In genomic region chr9:129322641-129323375, GRCh38 we compare ENCODE assay signal across 17 cellular contexts.
DNase-seq lines count a peak whose midpoint lies in the region; ATAC-seq and TF ChIP-seq lines count a peak whose summit lies in the region.
"Had no signal": no experiment of that assay in that cellular context is flagged by ENCODE, and none has a peak within 500 bp of the region (broad histone marks: within the 10 kb centered on the region; RNA-seq: fewer than 3 reads in every experiment).

No MANE protein-coding gene starts in this region.

- H3K27me3 Mint-ChIP-seq in activated T-cell treated with anti-CD3 and anti-CD28 coated beads, Interleukin-2, amount 50 U/mL, for 24 hours, result no peaks in the 10 kb centered on the region
- H3K27me3 Mint-ChIP-seq in dendritic cell treated with granulocyte-macrophage colony-stimulating factor and Interleukin-4, amounts not matched to agents 40 ng/mL and 50 ng/mL, for 4 days, result no peaks in the 10 kb centered on the region
- H3K27me3 Mint-ChIP-seq in mesothelial cell of epicardium (ENCODE audit: low read depth), result no peaks in the 10 kb centered on the region
- H3K27me3 Mint-ChIP-seq: CD4-positive, CD25-positive, alpha-beta regulatory T cell had no signal

- peak overlapping the region; percentile 44 for H3K27ac Mint-ChIP-seq in activated T-cell treated with anti-CD3 and anti-CD28 coated beads, Interleukin-2, amount 50 U/mL, for 24 hours
- H3K27ac Mint-ChIP-seq in dendritic cell treated with granulocyte-macrophage colony-stimulating factor and Interleukin-4, amounts not matched to agents 40 ng/mL and 50 ng/mL, for 4 days, result peak overlapping the region; percentile 90
- H3K27ac Mint-ChIP-seq in mesothelial cell of epicardium, result peak overlapping the region; percentile 81

- intact Hi-C loops in dendritic cell treated with granulocyte-macrophage colony-stimulating factor and Interleukin-4, amounts not matched to agents 40 ng/mL and 50 ng/mL, for 4 days (cut with micrococcal nuclease), result no loop called here

- H3K27me3 ChIP-seq in thoracic aorta (replicated peaks; ENCODE audit: insufficient read depth), result no peaks in the 10 kb centered on the region

- H3K4me3 Mint-ChIP-seq in activated T-cell treated with anti-CD3 and anti-CD28 coated beads, Interleukin-2, amount 50 U/mL, for 24 hours, result no peak overlapping the region
- no peak overlapping the region for H3K4me3 Mint-ChIP-seq in dendritic cell treated with granulocyte-macrophage colony-stimulating factor and Interleukin-4, amounts not matched to agents 40 ng/mL and 50 ng/mL, for 4 days
- H3K4me3 Mint-ChIP-seq in mesothelial cell of epicardium, result no peak overlapping the region
- H3K4me3 Mint-ChIP-seq: activated T-cell treated with anti-CD3 and anti-CD28 coated beads, Interleukin-2, amount 50 U/mL, for 4 hours; CD4-positive, CD25-positive, alpha-beta regulatory T cell had no signal

- no peak for TF ChIP-seq CTCF in mesothelial cell of epicardium (IDR thresholded peaks at IDR 0.05; ENCODE audit: unreplicated experiment)
- no peak for TF ChIP-seq CTCF in thoracic aorta (IDR thresholded peaks at IDR 0.05)

- H3K36me3 ChIP-seq in thoracic aorta, result no peaks in the 10 kb centered on the region

- DNase-seq in activated T-cell treated with anti-CD3 and anti-CD28 coated beads, Interleukin-2, amount 50 U/mL, for 24 hours, result no peak
- DNase-seq in activated T-cell treated with anti-CD3 and anti-CD28 coated beads, Interleukin-2, amount 50 U/mL, for 1 hour, result no peak
- DNase-seq in mesothelial cell of epicardium (ENCODE audit: low spot score in 2 of 2, unreplicated experiment in 2 of 2) (no peak), thoracic aorta (ENCODE audit: low spot score) (no peak)
- no peak for DNase-seq in stimulated activated naive CD4-positive, alpha-beta T cell treated with Interleukin-2 at 50 U/mL for 16 hours (lab: John Stamatoyannopoulos, UW)
- no peak for DNase-seq in stimulated activated CD8-positive, alpha-beta memory T cell treated with anti-CD3 and anti-CD28 coated beads, Interleukin-4, amount 100 ng/mL, for 48 hours
- DNase-seq: activated CD4-positive, CD25-positive, alpha-beta regulatory T cell treated with anti-CD3 and anti-CD28 coated beads, Interleukin-2, amount 50 U/mL, for 72 hours; activated T-cell treated with anti-CD3 and anti-CD28 coated beads, Interleukin-2, amount 50 U/mL, for 4 hours; anterior cingulate cortex; CD4-positive, CD25-positive, alpha-beta regulatory T cell; NCI-H2081 treated with DMSO at 0.1 percent for 48 hours; nucleus accumbens; RPMI8226; T-helper 2 cell had no signal

- H3K4me3 ChIP-seq in thoracic aorta, result no peak overlapping the region
- H3K4me3 ChIP-seq: A549 had no signal

- H3K27ac ChIP-seq in thoracic aorta, result peak overlapping the region; percentile 95 to 96

- no peaks in the 10 kb centered on the region for H3K9me3 Mint-ChIP-seq in activated T-cell treated with anti-CD3 and anti-CD28 coated beads, Interleukin-2, amount 50 U/mL, for 24 hours
- H3K9me3 Mint-ChIP-seq in dendritic cell treated with granulocyte-macrophage colony-stimulating factor and Interleukin-4, amounts not matched to agents 40 ng/mL and 50 ng/mL, for 4 days, result no peaks in the 10 kb centered on the region
- no peaks in the 10 kb centered on the region for H3K9me3 Mint-ChIP-seq in mesothelial cell of epicardium
- H3K9me3 Mint-ChIP-seq: activated T-cell treated with anti-CD3 and anti-CD28 coated beads, Interleukin-2, amount 50 U/mL, for 4 hours; CD4-positive, CD25-positive, alpha-beta regulatory T cell had no signal

- no peaks in the 10 kb centered on the region for H3K36me3 Mint-ChIP-seq in activated T-cell treated with anti-CD3 and anti-CD28 coated beads, Interleukin-2, amount 50 U/mL, for 24 hours (ENCODE audit: low read depth)
- H3K36me3 Mint-ChIP-seq in dendritic cell treated with granulocyte-macrophage colony-stimulating factor and Interleukin-4, amounts not matched to agents 40 ng/mL and 50 ng/mL, for 4 days (ENCODE audit: low read depth), result no peaks in the 10 kb centered on the region
- no peaks in the 10 kb centered on the region for H3K36me3 Mint-ChIP-seq in mesothelial cell of epicardium
- H3K36me3 Mint-ChIP-seq: CD4-positive, CD25-positive, alpha-beta regulatory T cell had no signal

- no peak for ATAC-seq in thoracic aorta (ENCODE audit: insufficient number of reproducible peaks, low FRiP score, low read depth)
- no peak for ATAC-seq in GM19463 (IDR thresholded peaks at IDR 0.05; ENCODE audit: unreplicated experiment)
- ATAC-seq: A549 had no signal

- H3K4me1 Mint-ChIP-seq in activated T-cell treated with anti-CD3 and anti-CD28 coated beads, Interleukin-2, amount 50 U/mL, for 24 hours (ENCODE audit: low read depth), result peaks cover 34% of the 10 kb centered on the region
- peaks cover 77% of the 10 kb centered on the region for H3K4me1 Mint-ChIP-seq in dendritic cell treated with granulocyte-macrophage colony-stimulating factor and Interleukin-4, amounts not matched to agents 40 ng/mL and 50 ng/mL, for 4 days (ENCODE audit: low read depth)
- H3K4me1 Mint-ChIP-seq in mesothelial cell of epicardium, result peaks cover 70% of the 10 kb centered on the region

- no peaks in the 10 kb centered on the region for H3K9me3 ChIP-seq in thoracic aorta
- H3K9me3 ChIP-seq: A549 had no signal

- peaks cover 42 to 68% of the 10 kb centered on the region in 2 donors for H3K4me1 ChIP-seq in thoracic aorta (ENCODE audit: control insufficient read depth in 1 of 2, low read depth in 2 of 2)
